20 cellular contexts compared by ENCODE assay signal in genomic region chr12:20426191-20426590, GRCh38. TPM values are rescaled to one million over a fixed set of nuclear protein-coding genes. Genes with fewer than 3 reads are reported as not detected.
A peak's percentile ranks its signal among the peaks of the same experiment; 100 is the strongest.
DNase-seq lines count a peak whose midpoint lies in the region; ATAC-seq and TF ChIP-seq lines count a peak whose summit lies in the region.
"Had no signal": no experiment of that assay in that cellular context is flagged by ENCODE, and none has a peak within 500 bp of the region (broad histone marks: within the 10 kb centered on the region; RNA-seq: fewer than 3 reads in every experiment).

No MANE protein-coding gene starts in this region.

- H3K27me3 ChIP-seq in uterus, result no peaks in the 10 kb centered on the region
- H3K27me3 ChIP-seq: colonic mucosa had no signal

- no peak for TF ChIP-seq CTCF in cardiac fibroblast (IDR thresholded peaks at IDR 0.05; ENCODE audit: low read depth, low read length)
- TF ChIP-seq CTCF in uterus (IDR thresholded peaks at IDR 0.05), result no peak

- no peaks in the 10 kb centered on the region for H3K36me3 ChIP-seq in uterus
- H3K36me3 ChIP-seq: colonic mucosa had no signal

- peak; percentile 72 to 81 for DNase-seq in cardiac fibroblast (ENCODE audit: low read depth in 2 of 2)
- DNase-seq in Right ventricle myocardium superior, result peak; percentile 58
- peak; percentile 86 for DNase-seq in posterior vena cava (ENCODE audit: low spot score)
- DNase-seq in uterus, result peak; percentile 53 to 63
- no peak for DNase-seq in activated CD4-positive, alpha-beta T cell treated with anti-CD3 and anti-CD28 coated beads, Interleukin-2, amount 50 U/mL, for 48 hours
- DNase-seq in NCI-H748 treated with DMSO at 0.1 percent for 48 hours (lab: John Stamatoyannopoulos, UW), result no peak
- DNase-seq: activated CD4-positive, alpha-beta T cell treated with anti-CD3 and anti-CD28 coated beads, Interleukin-2, amount 10 ng/mL, durations not matched to agents 7 days and 5 days; activated naive CD4-positive, alpha-beta T cell; Calu3; colonic mucosa; KBM-7; naive thymus-derived CD8-positive, alpha-beta T cell; NCI-H1930; posterior cingulate gyrus; RPMI8226; stimulated activated naive CD4-positive, alpha-beta T cell; SW 1271 had no signal

- TF ChIP-seq POLR2A in uterus (IDR thresholded peaks at IDR 0.05), result no peak

- no peaks in the 10 kb centered on the region for H3K4me1 ChIP-seq in uterus
- H3K4me1 ChIP-seq: colonic mucosa had no signal

- ATAC-seq in Right ventricle myocardium superior (ENCODE audit: poor library complexity) (peak; percentile 75), GM19035 (IDR thresholded peaks at IDR 0.05; ENCODE audit: unreplicated experiment) (no peak)
- ATAC-seq: HCT116; naive thymus-derived CD8-positive, alpha-beta T cell had no signal

- peak overlapping the region in 1 of 2 donors; percentile 36 for H3K27ac ChIP-seq in uterus
- H3K27ac ChIP-seq: colonic mucosa had no signal

- no peaks in the 10 kb centered on the region for H3K9me3 ChIP-seq in uterus
- H3K9me3 ChIP-seq: colonic mucosa had no signal

- no peak overlapping the region for H3K4me3 ChIP-seq in cardiac fibroblast (replicated peaks in 1 of 2; ENCODE audit: low read depth in 2 of 2, low read length in 2 of 2)
- no peak overlapping the region for H3K4me3 ChIP-seq in uterus
- H3K4me3 ChIP-seq: colonic mucosa had no signal

- intact Hi-C loops in Right ventricle myocardium superior (cut with DNase I), result no loop called here
- intact Hi-C loops in posterior vena cava (cut with DNase I), result loop anchor here in 1 of 2 donors (5.0 kb wide), 1 partner anchor 1061 kb away; no protein-coding TSS in a partner anchor
- intact Hi-C loops in uterus (cut with DNase I; ENCODE audit: low total_unique reads), result no loop called here

RNA-seq across cellular contexts. Expression of gene PDE3A, which starts 57.9 kb away (rescaled TPM):
- total RNA-seq in Right ventricle myocardium superior, result 153 TPM
- 10 to 100 TPM; 52.8 to 59.4 TPM for total RNA-seq in posterior vena cava
- 10 to 100 TPM in 3 of 4 donors, 1 to 10 TPM in 1; 7.7 to 75.8 (median 18.7) TPM for total RNA-seq in uterus
- total RNA-seq: activated CD4-positive, alpha-beta T cell treated with anti-CD3 and anti-CD28 coated beads, Interleukin-2, amount 10 ng/mL, durations not matched to agents 7 days and 5 days; B cell; naive thymus-derived CD8-positive, alpha-beta T cell had no signal

Comparison
In these comparisons a context has a peak if more than half of its experiments do, and no peak if none do; other contexts are left out.
1. DNase-seq: peak in cardiac fibroblast (2 of 2), Right ventricle myocardium superior (single experiment), posterior vena cava (single experiment) and uterus (2 of 2); none in activated CD4-positive, alpha-beta T cell treated with anti-CD3 and anti-CD28 coated beads, Interleukin-2, amount 50 U/mL, for 48 hours (0 of 2) and NCI-H748 treated with DMSO at 0.1 percent for 48 hours (single experiment).